10 cellular contexts compared by ENCODE assay signal in genomic region chr3:11558002-11558401, GRCh38.
DNase-seq lines count a peak whose midpoint lies in the region; ATAC-seq and TF ChIP-seq lines count a peak whose summit lies in the region.
"Had no signal": no experiment of that assay in that cellular context is flagged by ENCODE, and none has a peak within 500 bp of the region (broad histone marks: within the 10 kb centered on the region; RNA-seq: fewer than 3 reads in every experiment).

No MANE protein-coding gene starts in this region.

- H3K4me1 Mint-ChIP-seq in CD4-positive, CD25-positive, alpha-beta regulatory T cell, result peaks cover 0 to 4% (median under 1%) of the 10 kb centered on the region in 4 donors
- peaks cover 57% of the 10 kb centered on the region for H3K4me1 Mint-ChIP-seq in neural crest cell

- H3K27me3 ChIP-seq in CD4-positive, CD25-positive, alpha-beta regulatory T cell (ENCODE audit: control insufficient read depth, insufficient read depth, low read length), result no peaks in the 10 kb centered on the region
- H3K27me3 ChIP-seq in dorsolateral prefrontal cortex, result no peaks in the 10 kb centered on the region
- no peaks in the 10 kb centered on the region for H3K27me3 ChIP-seq in colonic mucosa
- H3K27me3 ChIP-seq: body of pancreas had no signal

- no peak overlapping the region for H3K27ac ChIP-seq in CD4-positive, CD25-positive, alpha-beta regulatory T cell (ENCODE audit: insufficient read depth, low read length, poor library complexity, severe bottlenecking)
- H3K27ac ChIP-seq in OCI-LY7 (ENCODE audit: low read depth, low read length, poor library complexity, severe bottlenecking) (no peak overlapping the region), dorsolateral prefrontal cortex (peak overlapping the region in 56 of 59 donors; percentile 1 to 98 (median 78)), colonic mucosa (no peak overlapping the region)
- H3K27ac ChIP-seq: body of pancreas had no signal

- CTCF ChIA-PET in OCI-LY7 (lab: Charles Lee; ENCODE audit: unreplicated experiment) (no interaction called here), GM10248 (lab: Yijun Ruan, JAX) (interaction anchor here (1.1 kb wide), 1 partner anchor 12 kb away, joined by 4 read pairs; no protein-coding TSS in a partner anchor)

- no peak overlapping the region; the same call in 1 of the 2 replicates for H3K4me2 ChIP-seq in OCI-LY7 (ENCODE audit: low read length)

- no peaks in the 10 kb centered on the region for H3K27me3 Mint-ChIP-seq in CD4-positive, CD25-positive, alpha-beta regulatory T cell
- H3K27me3 Mint-ChIP-seq in neural crest cell (ENCODE audit: low read depth), result no peaks in the 10 kb centered on the region

- no peak for DNase-seq in CD4-positive, CD25-positive, alpha-beta regulatory T cell
- DNase-seq in OCI-LY7 (ENCODE audit: low spot score), result no peak
- peak in 3 of 10 donors; percentile 52 to 57 (median 55) for DNase-seq in dorsolateral prefrontal cortex
- DNase-seq in neural crest cell (ENCODE audit: low read depth, low spot score), result no peak
- DNase-seq in colonic mucosa, result no peak
- no peak for DNase-seq in GM10248 (ENCODE audit: extremely low spot score)
- DNase-seq: SHP77 had no signal

- BruUV-seq in OCI-LY7 (replicated peaks; lab: Mats Ljungman, UMichigan), result TSS peak; percentile 71

- intact Hi-C loops in OCI-LY7 (cut with micrococcal nuclease; ENCODE audit: unreplicated experiment), result loop anchor here (2.0 kb wide), 1 partner anchor 85 kb away; the partner anchor contains the start of gene VGLL4
- intact Hi-C loops in dorsolateral prefrontal cortex (cut with DNase I), result loop anchor here in 1 of 2 donors (5.0 kb wide), 1 partner anchor 84 kb away; the partner anchor contains the start of gene VGLL4
- intact Hi-C loops in colonic mucosa (cut with DNase I), result no loop called here

- no peak overlapping the region for H2AFZ ChIP-seq in OCI-LY7 (ENCODE audit: low read length)

- no peaks in the 10 kb centered on the region for H3K9me3 ChIP-seq in CD4-positive, CD25-positive, alpha-beta regulatory T cell (ENCODE audit: control insufficient read depth in 2 of 2, low read length in 2 of 2)
- H3K9me3 ChIP-seq in OCI-LY7 (ENCODE audit: low read length) (no peaks in the 10 kb centered on the region), colonic mucosa (no peaks in the 10 kb centered on the region)
- H3K9me3 ChIP-seq: body of pancreas had no signal

- peaks cover 27% of the 10 kb centered on the region for H3K36me3 ChIP-seq in CD4-positive, CD25-positive, alpha-beta regulatory T cell (ENCODE audit: control insufficient read depth, insufficient read depth, low read length)
- peaks cover 65% of the 10 kb centered on the region for H3K36me3 ChIP-seq in OCI-LY7 (ENCODE audit: insufficient read depth, low read length)
- no peaks in the 10 kb centered on the region for H3K36me3 ChIP-seq in colonic mucosa

- no peak overlapping the region for H3K4me3 Mint-ChIP-seq in CD4-positive, CD25-positive, alpha-beta regulatory T cell
- H3K4me3 Mint-ChIP-seq in neural crest cell, result peak overlapping the region; percentile 56

- peak overlapping the region in 2 of 3 donors; percentile 23 to 71 for H3K27ac Mint-ChIP-seq in CD4-positive, CD25-positive, alpha-beta regulatory T cell
- peak overlapping the region; percentile 28 for H3K27ac Mint-ChIP-seq in neural crest cell (ENCODE audit: unreplicated experiment)

- POLR2A ChIA-PET in OCI-LY7 (lab: Charles Lee) (interaction anchor here (0.6 kb wide), 1 partner anchor 80 kb away, joined by 5 read pairs; no protein-coding TSS in a partner anchor), GM10248 (lab: Yijun Ruan, JAX) (no interaction called here)

- no peak for TF ChIP-seq CTCF in OCI-LY7 (conservative IDR thresholded peaks at IDR 0.05; ENCODE audit: low read length)
- TF ChIP-seq CTCF in dorsolateral prefrontal cortex (IDR thresholded peaks at IDR 0.05 in 54 of 56, conservative IDR thresholded peaks at IDR 0.05 in 2 of 56; ENCODE audit: low read depth in 1 of 56, partially characterized antibody in 56 of 56), result no peak
- TF ChIP-seq CTCF in neural crest cell (conservative IDR thresholded peaks at IDR 0.05), result no peak
- TF ChIP-seq CTCF in colonic mucosa (IDR thresholded peaks at IDR 0.05), result no peak
- TF ChIP-seq CTCF in GM10248 (IDR thresholded peaks at IDR 0.05; ENCODE audit: control extremely low read depth, extremely low read depth, low read depth, missing control alignments), result no peak

- no peak for ATAC-seq in CD4-positive, CD25-positive, alpha-beta regulatory T cell (ENCODE audit: low read depth in 2 of 2)
- no peak for ATAC-seq in GM18870 (IDR thresholded peaks at IDR 0.05; ENCODE audit: unreplicated experiment)
- ATAC-seq in GM18519 (IDR thresholded peaks at IDR 0.05; ENCODE audit: low FRiP score, unreplicated experiment), result no peak
- ATAC-seq: body of pancreas had no signal

- no peaks in the 10 kb centered on the region for H3K9me3 Mint-ChIP-seq in CD4-positive, CD25-positive, alpha-beta regulatory T cell
- no peaks in the 10 kb centered on the region for H3K9me3 Mint-ChIP-seq in neural crest cell

- H3K4me1 ChIP-seq in CD4-positive, CD25-positive, alpha-beta regulatory T cell (ENCODE audit: control insufficient read depth, insufficient read depth, low read length, poor library complexity, severe bottlenecking), result no peaks in the 10 kb centered on the region
- H3K4me1 ChIP-seq in OCI-LY7 (ENCODE audit: insufficient read depth, low read length, poor library complexity, severe bottlenecking) (no peaks in the 10 kb centered on the region), colonic mucosa (no peaks in the 10 kb centered on the region)

- no peaks in the 10 kb centered on the region for H3K79me2 ChIP-seq in OCI-LY7 (ENCODE audit: insufficient read depth, low read depth, low read length)

- peaks cover 17% of the 10 kb centered on the region for H3K36me3 Mint-ChIP-seq in CD4-positive, CD25-positive, alpha-beta regulatory T cell
- peaks cover 13% of the 10 kb centered on the region for H3K36me3 Mint-ChIP-seq in neural crest cell (ENCODE audit: low read depth)

- no peak overlapping the region for H3K9ac ChIP-seq in colonic mucosa (ENCODE audit: low read depth in 2 of 2, low read length in 2 of 2)

- H3K4me3 ChIP-seq in CD4-positive, CD25-positive, alpha-beta regulatory T cell (ENCODE audit: low read depth, low read length), result no peak overlapping the region
- no peak overlapping the region for H3K4me3 ChIP-seq in OCI-LY7 (ENCODE audit: low read depth, low read length, poor library complexity, severe bottlenecking)
- H3K4me3 ChIP-seq in dorsolateral prefrontal cortex, result peak overlapping the region in 1 of 59 donors; percentile 12
- H3K4me3 ChIP-seq in colonic mucosa, result no peak overlapping the region
- H3K4me3 ChIP-seq: body of pancreas had no signal

- H4K20me1 ChIP-seq in OCI-LY7 (ENCODE audit: insufficient read depth, low read length), result no peaks in the 10 kb centered on the region

- no peaks in the 10 kb centered on the region for H3K9me2 ChIP-seq in OCI-LY7 (ENCODE audit: insufficient read depth, low read length)

Comparison
In these comparisons a context has a peak if more than half of its experiments do, and no peak if none do; other contexts are left out.
1. H3K27ac ChIP-seq: peak in dorsolateral prefrontal cortex (56 of 59); none in CD4-positive, CD25-positive, alpha-beta regulatory T cell (single experiment), OCI-LY7 (single experiment) and colonic mucosa (single experiment).